Comparison of ENCODE assay signal across 11 cellular contexts in genomic region chr11:68215524-68216170, GRCh38. TPM values are rescaled to one million over a fixed set of nuclear protein-coding genes. Genes with fewer than 3 reads are reported as not detected.
DNase-seq lines count a peak whose midpoint lies in the region; ATAC-seq and TF ChIP-seq lines count a peak whose summit lies in the region.
"Had no signal": no experiment of that assay in that cellular context is flagged by ENCODE, and none has a peak within 500 bp of the region (broad histone marks: within the 10 kb centered on the region; RNA-seq: fewer than 3 reads in every experiment).

No MANE protein-coding gene starts in this region.

- CTCF ChIA-PET in activated CD4-positive, alpha-beta memory T cell treated with anti-CD3 and anti-CD28 coated beads, Interleukin-2, amount 10 ng/mL, durations not matched to agents 7 days and 5 days (lab: Charles Lee) = interaction anchor here (0.9 kb wide), 1 partner anchor 9 kb away, joined by 3 read pairs; no protein-coding TSS in a partner anchor

- no peaks in the 10 kb centered on the region for H3K9me3 Mint-ChIP-seq in activated CD4-positive, alpha-beta memory T cell treated with anti-CD3 and anti-CD28 coated beads, Interleukin-2, amount 10 ng/mL, durations not matched to agents 7 days and 5 days
- no peaks in the 10 kb centered on the region for H3K9me3 Mint-ChIP-seq in memory B cell
- no peaks in the 10 kb centered on the region for H3K9me3 Mint-ChIP-seq in stimulated activated naive CD8-positive, alpha-beta T cell treated with anti-CD3 and anti-CD28 coated beads, Interleukin-15, amount 100 ng/mL, for 72 hours

- peak overlapping the region; percentile 67 for H3K4me3 Mint-ChIP-seq in activated CD4-positive, alpha-beta memory T cell treated with anti-CD3 and anti-CD28 coated beads, Interleukin-2, amount 10 ng/mL, durations not matched to agents 7 days and 5 days
- peak overlapping the region; percentile 84 for H3K4me3 Mint-ChIP-seq in memory B cell
- H3K4me3 Mint-ChIP-seq in stimulated activated naive CD8-positive, alpha-beta T cell treated with anti-CD3 and anti-CD28 coated beads, Interleukin-15, amount 100 ng/mL, for 72 hours = peak overlapping the region; percentile 75 to 90

- no peak for DNase-seq in heart left ventricle
- DNase-seq in right cardiac atrium = no peak
- no peak for DNase-seq in activated CD4-positive, alpha-beta memory T cell treated with anti-CD3 and anti-CD28 coated beads, Interleukin-2, amount 10 ng/mL, durations not matched to agents 7 days and 5 days
- DNase-seq in memory B cell (ENCODE audit: low spot score in 2 of 2) = no peak
- DNase-seq in stimulated activated naive CD8-positive, alpha-beta T cell treated with anti-CD3 and anti-CD28 coated beads, Interleukin-15, amount 100 ng/mL, for 72 hours = no peak
- no peak for DNase-seq in activated gamma-delta T cell (lab: John Stamatoyannopoulos, UW)
- no peak for DNase-seq in COLO668 (lab: John Stamatoyannopoulos, UW; ENCODE audit: unreplicated experiment)
- no peak for DNase-seq in mesenteric fat pad (ENCODE audit: low spot score)
- DNase-seq: activated gamma-delta T cell treated with Interleukin-2 at 50 U/mL for 16 hours, cortex of kidney, foreskin keratinocyte had no signal

- H3K4me1 ChIP-seq in heart left ventricle (peaks cover 0 to 39% (median 30%) of the 10 kb centered on the region in 12 donors), right cardiac atrium (ENCODE audit: control insufficient read depth, insufficient read depth, low read length) (peaks cover 4% of the 10 kb centered on the region)
- H3K4me1 ChIP-seq: foreskin keratinocyte had no signal

- H3K4me3 ChIP-seq in heart left ventricle = peak overlapping the region in 1 of 12 donors; percentile 2
- H3K4me3 ChIP-seq in right cardiac atrium (ENCODE audit: low read length) = no peak overlapping the region

- peak overlapping the region in 11 of 12 donors; percentile 30 to 82 (median 70) for H3K27ac ChIP-seq in heart left ventricle
- no peak overlapping the region for H3K27ac ChIP-seq in right cardiac atrium (ENCODE audit: low read length)
- H3K27ac ChIP-seq: foreskin keratinocyte had no signal

- H3K4me1 Mint-ChIP-seq in activated CD4-positive, alpha-beta memory T cell treated with anti-CD3 and anti-CD28 coated beads, Interleukin-2, amount 10 ng/mL, durations not matched to agents 7 days and 5 days = peaks cover 25% of the 10 kb centered on the region
- H3K4me1 Mint-ChIP-seq in memory B cell = peaks cover 26% of the 10 kb centered on the region
- H3K4me1 Mint-ChIP-seq in stimulated activated naive CD8-positive, alpha-beta T cell treated with anti-CD3 and anti-CD28 coated beads, Interleukin-15, amount 100 ng/mL, for 72 hours = peaks cover 35% of the 10 kb centered on the region

- TF ChIP-seq POLR2A in heart left ventricle (IDR thresholded peaks at IDR 0.05) = no peak

- intact Hi-C loops in heart left ventricle (cut with DNase I) (loop anchor here in 2 of 10 donors (10.0 kb wide), 2 partner anchors 79 to 181 kb away; partner anchors contain the start of genes NDUFS8 (in 1 of the 2) and TCIRG1 (in 1 of the 2)), right cardiac atrium (cut with DNase I) (loop anchor here in 1 of 4 donors (10.0 kb wide), 1 partner anchor 79 kb away; no protein-coding TSS in a partner anchor)

- 83 to 95% (median 87%) methylated on average over 6 of the region's 6 CpGs for WGBS in heart left ventricle, 4 donors
- WGBS in right cardiac atrium = 81% methylated on average over 6 of the region's 6 CpGs

- no peaks in the 10 kb centered on the region for H3K36me3 ChIP-seq in heart left ventricle

- POLR2A ChIA-PET in activated CD4-positive, alpha-beta memory T cell treated with anti-CD3 and anti-CD28 coated beads, Interleukin-2, amount 10 ng/mL, durations not matched to agents 7 days and 5 days (lab: Charles Lee) = no interaction called here

- peaks cover 3% of the 10 kb centered on the region for H3K36me3 Mint-ChIP-seq in activated CD4-positive, alpha-beta memory T cell treated with anti-CD3 and anti-CD28 coated beads, Interleukin-2, amount 10 ng/mL, durations not matched to agents 7 days and 5 days (ENCODE audit: low read depth)
- H3K36me3 Mint-ChIP-seq in memory B cell = no peaks in the 10 kb centered on the region

- no peak overlapping the region for H3K27ac Mint-ChIP-seq in activated CD4-positive, alpha-beta memory T cell treated with anti-CD3 and anti-CD28 coated beads, Interleukin-2, amount 10 ng/mL, durations not matched to agents 7 days and 5 days
- no peak overlapping the region for H3K27ac Mint-ChIP-seq in memory B cell
- H3K27ac Mint-ChIP-seq in stimulated activated naive CD8-positive, alpha-beta T cell treated with anti-CD3 and anti-CD28 coated beads, Interleukin-15, amount 100 ng/mL, for 72 hours = no peak overlapping the region

- ATAC-seq in heart left ventricle (no peak), right cardiac atrium (no peak), memory B cell (ENCODE audit: low read depth) (no peak)
- no peak for ATAC-seq in stimulated activated naive CD8-positive, alpha-beta T cell treated with anti-CD3 and anti-CD28 coated beads, Interleukin-15, amount 100 ng/mL, for 72 hours
- ATAC-seq: foreskin keratinocyte had no signal

- TF ChIP-seq CTCF in heart left ventricle (IDR thresholded peaks at IDR 0.05) = no peak

- H3K9me3 ChIP-seq in heart left ventricle (no peaks in the 10 kb centered on the region), right cardiac atrium (ENCODE audit: control insufficient read depth, low read length) (no peaks in the 10 kb centered on the region)

- H3K27me3 Mint-ChIP-seq in activated CD4-positive, alpha-beta memory T cell treated with anti-CD3 and anti-CD28 coated beads, Interleukin-2, amount 10 ng/mL, durations not matched to agents 7 days and 5 days = peaks cover 27% of the 10 kb centered on the region
- H3K27me3 Mint-ChIP-seq in memory B cell = no peaks in the 10 kb centered on the region
- H3K27me3 Mint-ChIP-seq in stimulated activated naive CD8-positive, alpha-beta T cell treated with anti-CD3 and anti-CD28 coated beads, Interleukin-15, amount 100 ng/mL, for 72 hours = peaks cover 21% of the 10 kb centered on the region

- H3K27me3 ChIP-seq in heart left ventricle = no peaks in the 10 kb centered on the region
- H3K27me3 ChIP-seq in right cardiac atrium (ENCODE audit: control insufficient read depth, insufficient read depth) = no peaks in the 10 kb centered on the region

RNA-seq across cellular contexts. Expression of gene KMT5B, which starts 2.6 kb away (rescaled TPM):
- total RNA-seq in heart left ventricle = 10 to 100 TPM; 21.5 to 37.0 (median 27.1) TPM
- polyA plus RNA-seq in heart left ventricle = 10 to 100 TPM; 15.5 to 15.8 TPM
- 10 to 100 TPM; 28.2 to 31.4 (median 30.6) TPM for total RNA-seq in right cardiac atrium
- 14.2 TPM for polyA plus RNA-seq in right cardiac atrium
- total RNA-seq in activated CD4-positive, alpha-beta memory T cell treated with anti-CD3 and anti-CD28 coated beads, Interleukin-2, amount 10 ng/mL, durations not matched to agents 7 days and 5 days = 10 to 100 TPM; 25.7 to 28.0 TPM
- total RNA-seq in mesenteric fat pad = 29.4 TPM

RNA-seq across cellular contexts. Expression of gene C11orf24, which starts 56.1 kb away (rescaled TPM):
- total RNA-seq in heart left ventricle = 10 to 100 TPM; 17.6 to 47.1 (median 31.6) TPM
- 10 to 100 TPM; 33.6 to 60.5 TPM for polyA plus RNA-seq in heart left ventricle
- total RNA-seq in right cardiac atrium = 10 to 100 TPM; 18.9 to 40.1 (median 25.3) TPM
- polyA plus RNA-seq in right cardiac atrium = 28.7 TPM
- total RNA-seq in activated CD4-positive, alpha-beta memory T cell treated with anti-CD3 and anti-CD28 coated beads, Interleukin-2, amount 10 ng/mL, durations not matched to agents 7 days and 5 days = 10 to 100 TPM; 24.0 to 27.4 TPM
- total RNA-seq in mesenteric fat pad = 50.9 TPM
